8 cellular contexts compared by ENCODE assay signal in genomic region chr2:130797493-130798435, GRCh38. TPM values are rescaled to one million over a fixed set of nuclear protein-coding genes. Genes with fewer than 3 reads are reported as not detected.
DNase-seq lines count a peak whose midpoint lies in the region; ATAC-seq, FAIRE-seq and TF ChIP-seq lines count a peak whose summit lies in the region.

No MANE protein-coding gene starts in this region.

- no peaks in the 10 kb centered on the region for H3K36me3 ChIP-seq in right atrium auricular region

- peaks cover 0 to 13% of the 10 kb centered on the region in 2 donors for H3K4me1 ChIP-seq in right atrium auricular region

- FAIRE-seq in GM12891 (lab: Jason Lieb, UNC) (peak; percentile 95), urothelium cell line (lab: Jason Lieb, UNC) (peak; percentile 82)

- peak; percentile 80 to 87 for TF ChIP-seq CTCF in right atrium auricular region (IDR thresholded peaks at IDR 0.05)

- no peak for TF ChIP-seq POLR2A in GM12891 (IDR thresholded peaks at IDR 0.05; ENCODE audit: low read depth, low read length)

- H3K27ac ChIP-seq in right atrium auricular region: peak overlapping the region; percentile 91 to 93

- peak; percentile 92 for DNase-seq in GM12891 (ENCODE audit: insufficient read length, low spot score)
- peak; percentile 59 for DNase-seq in NCI-H1048 (lab: John Stamatoyannopoulos, UW)
- peak; percentile 86 for DNase-seq in T follicular helper cell (ENCODE audit: low read depth)
- peak; percentile 70 for DNase-seq in amniotic epithelial cell (ENCODE audit: low read depth)
- DNase-seq in right atrium auricular region (ENCODE audit: low spot score): peak; percentile 80
- peak; percentile 44 for DNase-seq in pulmonary artery endothelial cell (ENCODE audit: low read depth, low spot score)
- peak; percentile 95 for DNase-seq in urothelium cell line (ENCODE audit: low spot score)

- peak overlapping the region; percentile 68 to 77 for H3K4me3 ChIP-seq in right atrium auricular region

- no peaks in the 10 kb centered on the region for H3K9me3 ChIP-seq in right atrium auricular region

- H3K27me3 ChIP-seq in right atrium auricular region: no peaks in the 10 kb centered on the region

- ATAC-seq in HG02610 (IDR thresholded peaks at IDR 0.05; ENCODE audit: unreplicated experiment): peak; percentile 94

TF ChIP-seq in GM12891, 5 proteins besides CTCF, POLR2A, EP300 and RAD21:
- TF ChIP-seq TAF1 (IDR thresholded peaks at IDR 0.05; ENCODE audit: low read depth, low read length) (no peak), SPI1 (IDR thresholded peaks at IDR 0.05; ENCODE audit: low read depth, low read length) (no peak), POU2F2 (IDR thresholded peaks at IDR 0.05; ENCODE audit: low read depth, low read length) (no peak), PAX5 (IDR thresholded peaks at IDR 0.05; ENCODE audit: insufficient read depth, low read length, severe bottlenecking) (no peak), POLR2AphosphoS5 (IDR thresholded peaks at IDR 0.05; ENCODE audit: low read depth, low read length) (no peak)

RNA-seq across cellular contexts. Expression of gene ARHGEF4, which starts 39.0 kb away (rescaled TPM):
- polyA plus RNA-seq in GM12891 (2012; ENCODE audit: low read depth, missing spikeins): 0.26 TPM
- 1 to 10 TPM; 3.5 to 8.1 TPM for total RNA-seq in right atrium auricular region
- total RNA-seq in pulmonary artery endothelial cell: 0.14 TPM in 1 of 2 replicates, not detected in the other

RNA-seq across cellular contexts. Expression of gene AMER3, which starts 42.4 kb away (rescaled TPM):
- not detected for polyA plus RNA-seq in GM12891 (2012; ENCODE audit: low read depth, missing spikeins)
- not detected for total RNA-seq in right atrium auricular region
- total RNA-seq in pulmonary artery endothelial cell: not detected in 2 replicates

Comparison
In these comparisons a context has a peak if more than half of its experiments do, and no peak if none do; other contexts are left out.
1. Peak in every context shown above with its lines: DNase-seq, ATAC-seq, H3K4me3 ChIP-seq and H3K27ac ChIP-seq.
2. DNase-seq: peak in every context shown above with its lines; median percentile 95 in urothelium cell line; 92 in GM12891; 86 in T follicular helper cell; 80 in right atrium auricular region; 70 in amniotic epithelial cell; 59 in NCI-H1048; 44 in pulmonary artery endothelial cell.